20 cellular contexts compared by ENCODE assay signal in the genomic region with DNA sequence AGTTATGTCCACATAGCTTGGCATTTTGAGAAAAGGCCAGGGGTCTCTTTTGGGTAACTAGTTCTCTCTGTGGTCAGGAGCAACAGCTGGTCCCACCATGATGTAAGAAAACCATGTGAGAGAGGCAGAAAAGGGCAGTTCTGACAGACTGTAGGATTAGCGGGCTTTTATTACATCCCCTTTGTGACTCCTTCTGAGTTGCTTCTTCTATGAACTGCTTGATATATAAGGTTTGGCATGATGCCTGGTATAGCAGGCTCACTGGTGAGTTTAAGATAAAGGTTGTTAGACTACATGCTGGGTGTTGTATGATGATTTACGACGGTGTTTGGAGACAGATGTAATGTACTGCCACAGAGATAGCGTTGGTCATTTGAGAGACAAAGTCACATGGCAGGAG.
DNase-seq lines count a peak whose midpoint lies in the region; ATAC-seq and TF ChIP-seq lines count a peak whose summit lies in the region.
"Had no signal": no experiment of that assay in that cellular context is flagged by ENCODE, and none has a peak within 500 bp of the region (broad histone marks: within the 10 kb centered on the region; RNA-seq: fewer than 3 reads in every experiment).

No MANE protein-coding gene starts in this region.

- H3K79me2 ChIP-seq in hepatocyte (no peaks in the 10 kb centered on the region), SK-N-SH (ENCODE audit: insufficient read depth) (no peaks in the 10 kb centered on the region)

- H3K4me3 ChIP-seq in HEK293 (ENCODE audit: low read depth, low read length) (no peak overlapping the region), hepatocyte (no peak overlapping the region), SK-N-SH (ENCODE audit: low read depth in 2 of 2, low read length in 1 of 2) (no peak overlapping the region)
- H3K4me3 ChIP-seq: psoas muscle, skin epidermis, uterus had no signal

- no peak overlapping the region for H3K4me2 ChIP-seq in hepatocyte
- no peak overlapping the region for H3K4me2 ChIP-seq in SK-N-SH

- WGBS in hepatocyte (ENCODE audit: low lambda C conversion rate, missing lambda C conversion rate) = 50% methylated on average over 4 of the region's 4 CpGs
- whole genome bisulfite sequencing in SK-N-SH (ENCODE audit: low lambda C conversion rate) = 19% methylated on average over 4 of the region's 4 CpGs

- H3F3A ChIP-seq in SK-N-SH (replicated peaks; ENCODE audit: insufficient read depth) = no peaks in the 10 kb centered on the region

- POLR2A ChIA-PET in HEK293 (lab: Yijun Ruan, JAX) (no interaction called here), SK-N-SH (lab: Yijun Ruan, JAX) (no interaction called here)

- H3K27me3 ChIP-seq in hepatocyte (no peaks in the 10 kb centered on the region), SK-N-SH (ENCODE audit: insufficient read depth) (no peaks in the 10 kb centered on the region)
- H3K27me3 ChIP-seq: foreskin keratinocyte, uterus had no signal

- no peak for TF ChIP-seq EP300 in SK-N-SH (IDR thresholded peaks at IDR 0.05; ENCODE audit: borderline replicate concordance in 1 of 2, low read depth in 1 of 2, low read length in 1 of 2)

- CTCF ChIA-PET in HEK293 (lab: Yijun Ruan, JAX) (no interaction called here), SK-N-SH (lab: Yijun Ruan, JAX) (no interaction called here)

- H3K27ac ChIP-seq in HEK293 (ENCODE audit: extremely low read depth, low read depth, low read length) (no peak overlapping the region), hepatocyte (no peak overlapping the region), SK-N-SH (ENCODE audit: low read depth in 2 of 2, low read length in 1 of 2) (no peak overlapping the region)
- H3K27ac ChIP-seq: foreskin keratinocyte, psoas muscle, skin epidermis, uterus had no signal

- TF ChIP-seq CTCF in HEK293 (tag by site-specific recombination; IDR thresholded peaks at IDR 0.05) (no peak), hepatocyte (IDR thresholded peaks at IDR 0.05; ENCODE audit: poor library complexity) (no peak), SK-N-SH (IDR thresholded peaks at IDR 0.05) (no peak)

- peak; percentile 23 to 42 for DNase-seq in NCI-H1930 (lab: John Stamatoyannopoulos, UW)
- peak; percentile 39 for DNase-seq in SHP77 treated with DMSO at 0.1 percent for 48 hours (lab: John Stamatoyannopoulos, UW)
- peak; percentile 20 for DNase-seq in hepatocyte (ENCODE audit: low spot score)
- DNase-seq in SW480 (ENCODE audit: low spot score) = no peak
- DNase-seq in HT-29 (ENCODE audit: low spot score) = no peak
- no peak for DNase-seq in SK-N-SH
- DNase-seq: activated CD4-positive, CD25-positive, alpha-beta regulatory T cell; activated naive CD8-positive, alpha-beta T cell treated with anti-CD3 and anti-CD28 coated beads for 36 hours; COR-L47; H9; NCI-H2029; psoas muscle; RPMI8226; stimulated activated CD4-positive, alpha-beta T cell treated with anti-CD3 and anti-CD28 coated beads, Interleukin-4, amount 100 ng/mL, for 24 hours; T-helper 1 cell; uterus had no signal

- TF ChIP-seq RAD21 in SK-N-SH (IDR thresholded peaks at IDR 0.05; ENCODE audit: low read length) = no peak

- H2AFZ ChIP-seq in hepatocyte (no peak overlapping the region), SK-N-SH (ENCODE audit: low read depth) (no peak overlapping the region)

- no peak overlapping the region for H3K9ac ChIP-seq in SK-N-SH

- H3K36me3 ChIP-seq in HEK293 (ENCODE audit: control insufficient read depth in 2 of 2, insufficient read depth in 1 of 2, low read length in 2 of 2) (no peaks in the 10 kb centered on the region), hepatocyte (replicated peaks; ENCODE audit: insufficient read depth, low read depth) (no peaks in the 10 kb centered on the region), SK-N-SH (replicated peaks in 1 of 2; ENCODE audit: control insufficient read depth in 1 of 2, insufficient read depth in 2 of 2, low read length in 1 of 2) (no peaks in the 10 kb centered on the region)
- H3K36me3 ChIP-seq: uterus had no signal

- H3K9me3 ChIP-seq in HEK293 (ENCODE audit: control insufficient read depth, insufficient read depth, low read depth, low read length) (no peaks in the 10 kb centered on the region), hepatocyte (ENCODE audit: low read depth) (no peaks in the 10 kb centered on the region), SK-N-SH (no peaks in the 10 kb centered on the region)
- H3K9me3 ChIP-seq: psoas muscle, uterus had no signal

- no peak for ATAC-seq in esophagus mucosa
- ATAC-seq: foreskin keratinocyte, psoas muscle had no signal

- H3K4me1 ChIP-seq in HEK293 (ENCODE audit: control insufficient read depth, insufficient read depth, low read length) (no peaks in the 10 kb centered on the region; the same call in 1 of the 2 replicates), hepatocyte (ENCODE audit: insufficient read depth) (no peaks in the 10 kb centered on the region), SK-N-SH (ENCODE audit: control insufficient read depth in 1 of 2, insufficient read depth in 2 of 2, low read depth in 1 of 2, low read length in 1 of 2) (no peaks in the 10 kb centered on the region; a peak in 1 of 4 replicates)
- H3K4me1 ChIP-seq: foreskin keratinocyte, psoas muscle, uterus had no signal

- no peaks in the 10 kb centered on the region for H4K20me1 ChIP-seq in hepatocyte (ENCODE audit: insufficient read depth, poor library complexity, severe bottlenecking)
- H4K20me1 ChIP-seq in SK-N-SH (ENCODE audit: insufficient read depth) = no peaks in the 10 kb centered on the region

- no peaks in the 10 kb centered on the region for H3K9me2 ChIP-seq in hepatocyte (replicated peaks; ENCODE audit: insufficient read depth)
- H3K9me2 ChIP-seq in SK-N-SH = no peaks in the 10 kb centered on the region

TF ChIP-seq in HEK293, 187 proteins besides CTCF, POLR2A, EP300 and RAD21 (continues in another document):
- TF ChIP-seq REPIN1 (tag by site-specific recombination; IDR thresholded peaks at IDR 0.05; ENCODE audit: low read depth) (no peak), TSHZ1 (tag by site-specific recombination; IDR thresholded peaks at IDR 0.05; ENCODE audit: borderline replicate concordance) (no peak), KLF16 (tag by site-specific recombination; IDR thresholded peaks at IDR 0.05) (no peak), RBAK (tag by site-specific recombination; IDR thresholded peaks at IDR 0.05) (no peak), ZNF2 (tag by site-specific recombination; IDR thresholded peaks at IDR 0.05) (no peak), ZNF223 (tag by site-specific recombination; IDR thresholded peaks at IDR 0.05) (no peak), ZNF623 (tag by site-specific recombination; IDR thresholded peaks at IDR 0.05) (no peak)

TF ChIP-seq in SK-N-SH, 30 proteins besides CTCF, POLR2A, EP300 and RAD21:
- TF ChIP-seq JUND (IDR thresholded peaks at IDR 0.05) = no peak
- TF ChIP-seq MAX (IDR thresholded peaks at IDR 0.05; ENCODE audit: low read depth) = no peak
- no peak for TF ChIP-seq TCF12 (IDR thresholded peaks at IDR 0.05)
- TF ChIP-seq RXRA (IDR thresholded peaks at IDR 0.05; ENCODE audit: borderline replicate concordance, low read depth) = no peak
- no peak for TF ChIP-seq RCOR1 (IDR thresholded peaks at IDR 0.05; ENCODE audit: low read length)
- no peak for TF ChIP-seq FOXM1 (IDR thresholded peaks at IDR 0.05; ENCODE audit: low read depth)
- no peak for TF ChIP-seq TAF1 (IDR thresholded peaks at IDR 0.05; ENCODE audit: borderline replicate concordance, low read depth, low read length)
- no peak for TF ChIP-seq FOXJ3 (CRISPR knock-in tag; IDR thresholded peaks at IDR 0.05)
- no peak for TF ChIP-seq PBX3 (IDR thresholded peaks at IDR 0.05)
- no peak for TF ChIP-seq SMC3 (IDR thresholded peaks at IDR 0.05; ENCODE audit: low read depth, low read length)
- no peak for TF ChIP-seq CHD2 (IDR thresholded peaks at IDR 0.05; ENCODE audit: low read length, partially characterized antibody)
- no peak for TF ChIP-seq TEAD4 (IDR thresholded peaks at IDR 0.05; ENCODE audit: borderline replicate concordance, insufficient read depth)
- no peak for TF ChIP-seq NRF1 (IDR thresholded peaks at IDR 0.05; ENCODE audit: low read depth, low read length)
- no peak for TF ChIP-seq GABPA (IDR thresholded peaks at IDR 0.05; ENCODE audit: low read depth)
- no peak for TF ChIP-seq NFIC (IDR thresholded peaks at IDR 0.05; ENCODE audit: borderline replicate concordance)

Comparison
In these comparisons a context has a peak if more than half of its experiments do, and no peak if none do; other contexts are left out.
1. DNase-seq: peak in NCI-H1930 (2 of 2), SHP77 treated with DMSO at 0.1 percent for 48 hours (single experiment) and hepatocyte (single experiment); none in SW480 (single experiment), HT-29 (single experiment) and SK-N-SH (single experiment).